In the genomic region with DNA sequence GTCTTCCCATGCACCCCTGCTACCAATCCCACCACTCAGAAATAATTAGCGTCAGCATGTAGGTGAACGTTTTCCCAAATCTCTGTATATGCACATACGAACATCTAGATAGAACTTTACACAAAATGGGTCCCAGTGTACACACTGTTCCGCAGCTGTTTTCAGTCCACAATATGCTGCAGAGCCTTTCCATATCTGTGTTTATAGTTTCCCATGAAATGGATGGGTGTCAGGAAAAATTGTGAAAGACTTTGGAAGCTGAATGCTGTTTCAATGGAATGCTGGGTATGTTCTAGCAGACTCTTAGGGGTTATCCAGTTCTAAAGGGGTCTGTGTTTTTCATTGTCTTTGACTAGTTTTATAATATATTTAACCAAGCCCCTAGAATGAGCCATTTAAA, we compare ENCODE assay signal across 1 cellular context.
TF ChIP-seq lines count a peak whose summit lies in the region.

No MANE protein-coding gene starts in this region.

TF ChIP-seq in HepG2, 621 proteins besides CTCF, POLR2A, EP300 and RAD21:
- TF ChIP-seq KAT7 (CRISPR knock-in tag; IDR thresholded peaks at IDR 0.05; ENCODE audit: borderline replicate concordance) (no peak), CEBPB (IDR thresholded peaks at IDR 0.05; ENCODE audit: borderline replicate concordance, low read depth, low read length) (peak; percentile 44; the same call in 1 of the 2 replicates), ZNF136 (CRISPR knock-in tag; IDR thresholded peaks at IDR 0.05; ENCODE audit: low read depth) (no peak), ZNF331 (CRISPR knock-in tag; IDR thresholded peaks at IDR 0.05) (peak; percentile 70; the same call in 1 of the 2 replicates)
- TF ChIP-seq, protein P1, sequence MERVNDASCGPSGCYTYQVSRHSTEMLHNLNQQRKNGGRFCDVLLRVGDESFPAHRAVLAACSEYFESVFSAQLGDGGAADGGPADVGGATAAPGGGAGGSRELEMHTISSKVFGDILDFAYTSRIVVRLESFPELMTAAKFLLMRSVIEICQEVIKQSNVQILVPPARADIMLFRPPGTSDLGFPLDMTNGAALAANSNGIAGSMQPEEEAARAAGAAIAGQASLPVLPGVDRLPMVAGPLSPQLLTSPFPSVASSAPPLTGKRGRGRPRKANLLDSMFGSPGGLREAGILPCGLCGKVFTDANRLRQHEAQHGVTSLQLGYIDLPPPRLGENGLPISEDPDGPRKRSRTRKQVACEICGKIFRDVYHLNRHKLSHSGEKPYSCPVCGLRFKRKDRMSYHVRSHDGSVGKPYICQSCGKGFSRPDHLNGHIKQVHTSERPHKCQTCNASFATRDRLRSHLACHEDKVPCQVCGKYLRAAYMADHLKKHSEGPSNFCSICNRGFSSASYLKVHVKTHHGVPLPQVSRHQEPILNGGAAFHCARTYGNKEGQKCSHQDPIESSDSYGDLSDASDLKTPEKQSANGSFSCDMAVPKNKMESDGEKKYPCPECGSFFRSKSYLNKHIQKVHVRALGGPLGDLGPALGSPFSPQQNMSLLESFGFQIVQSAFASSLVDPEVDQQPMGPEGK (CRISPR knock-in tag; IDR thresholded peaks at IDR 0.05), result no peak
- TF ChIP-seq, protein P2, sequence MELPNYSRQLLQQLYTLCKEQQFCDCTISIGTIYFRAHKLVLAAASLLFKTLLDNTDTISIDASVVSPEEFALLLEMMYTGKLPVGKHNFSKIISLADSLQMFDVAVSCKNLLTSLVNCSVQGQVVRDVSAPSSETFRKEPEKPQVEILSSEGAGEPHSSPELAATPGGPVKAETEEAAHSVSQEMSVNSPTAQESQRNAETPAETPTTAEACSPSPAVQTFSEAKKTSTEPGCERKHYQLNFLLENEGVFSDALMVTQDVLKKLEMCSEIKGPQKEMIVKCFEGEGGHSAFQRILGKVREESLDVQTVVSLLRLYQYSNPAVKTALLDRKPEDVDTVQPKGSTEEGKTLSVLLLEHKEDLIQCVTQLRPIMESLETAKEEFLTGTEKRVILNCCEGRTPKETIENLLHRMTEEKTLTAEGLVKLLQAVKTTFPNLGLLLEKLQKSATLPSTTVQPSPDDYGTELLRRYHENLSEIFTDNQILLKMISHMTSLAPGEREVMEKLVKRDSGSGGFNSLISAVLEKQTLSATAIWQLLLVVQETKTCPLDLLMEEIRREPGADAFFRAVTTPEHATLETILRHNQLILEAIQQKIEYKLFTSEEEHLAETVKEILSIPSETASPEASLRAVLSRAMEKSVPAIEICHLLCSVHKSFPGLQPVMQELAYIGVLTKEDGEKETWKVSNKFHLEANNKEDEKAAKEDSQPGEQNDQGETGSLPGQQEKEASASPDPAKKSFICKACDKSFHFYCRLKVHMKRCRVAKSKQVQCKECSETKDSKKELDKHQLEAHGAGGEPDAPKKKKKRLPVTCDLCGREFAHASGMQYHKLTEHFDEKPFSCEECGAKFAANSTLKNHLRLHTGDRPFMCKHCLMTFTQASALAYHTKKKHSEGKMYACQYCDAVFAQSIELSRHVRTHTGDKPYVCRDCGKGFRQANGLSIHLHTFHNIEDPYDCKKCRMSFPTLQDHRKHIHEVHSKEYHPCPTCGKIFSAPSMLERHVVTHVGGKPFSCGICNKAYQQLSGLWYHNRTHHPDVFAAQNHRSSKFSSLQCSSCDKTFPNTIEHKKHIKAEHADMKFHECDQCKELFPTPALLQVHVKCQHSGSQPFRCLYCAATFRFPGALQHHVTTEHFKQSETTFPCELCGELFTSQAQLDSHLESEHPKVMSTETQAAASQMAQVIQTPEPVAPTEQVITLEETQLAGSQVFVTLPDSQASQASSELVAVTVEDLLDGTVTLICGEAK (IDR thresholded peaks at IDR 0.05), result no peak
- TF ChIP-seq, protein P2 (CRISPR knock-in tag; IDR thresholded peaks at IDR 0.05), result no peak
TF ChIP-seq in HepG2: peak in this region for 2.
